1 cellular context compared by ENCODE assay signal in genomic region chr1:1329304-1330210, GRCh38.
TF ChIP-seq lines count a peak whose summit lies in the region.

No MANE protein-coding gene starts in this region.

TF ChIP-seq in HepG2, 621 proteins besides CTCF, POLR2A, EP300 and RAD21 (continued from another document):
- TF ChIP-seq, protein P1, sequence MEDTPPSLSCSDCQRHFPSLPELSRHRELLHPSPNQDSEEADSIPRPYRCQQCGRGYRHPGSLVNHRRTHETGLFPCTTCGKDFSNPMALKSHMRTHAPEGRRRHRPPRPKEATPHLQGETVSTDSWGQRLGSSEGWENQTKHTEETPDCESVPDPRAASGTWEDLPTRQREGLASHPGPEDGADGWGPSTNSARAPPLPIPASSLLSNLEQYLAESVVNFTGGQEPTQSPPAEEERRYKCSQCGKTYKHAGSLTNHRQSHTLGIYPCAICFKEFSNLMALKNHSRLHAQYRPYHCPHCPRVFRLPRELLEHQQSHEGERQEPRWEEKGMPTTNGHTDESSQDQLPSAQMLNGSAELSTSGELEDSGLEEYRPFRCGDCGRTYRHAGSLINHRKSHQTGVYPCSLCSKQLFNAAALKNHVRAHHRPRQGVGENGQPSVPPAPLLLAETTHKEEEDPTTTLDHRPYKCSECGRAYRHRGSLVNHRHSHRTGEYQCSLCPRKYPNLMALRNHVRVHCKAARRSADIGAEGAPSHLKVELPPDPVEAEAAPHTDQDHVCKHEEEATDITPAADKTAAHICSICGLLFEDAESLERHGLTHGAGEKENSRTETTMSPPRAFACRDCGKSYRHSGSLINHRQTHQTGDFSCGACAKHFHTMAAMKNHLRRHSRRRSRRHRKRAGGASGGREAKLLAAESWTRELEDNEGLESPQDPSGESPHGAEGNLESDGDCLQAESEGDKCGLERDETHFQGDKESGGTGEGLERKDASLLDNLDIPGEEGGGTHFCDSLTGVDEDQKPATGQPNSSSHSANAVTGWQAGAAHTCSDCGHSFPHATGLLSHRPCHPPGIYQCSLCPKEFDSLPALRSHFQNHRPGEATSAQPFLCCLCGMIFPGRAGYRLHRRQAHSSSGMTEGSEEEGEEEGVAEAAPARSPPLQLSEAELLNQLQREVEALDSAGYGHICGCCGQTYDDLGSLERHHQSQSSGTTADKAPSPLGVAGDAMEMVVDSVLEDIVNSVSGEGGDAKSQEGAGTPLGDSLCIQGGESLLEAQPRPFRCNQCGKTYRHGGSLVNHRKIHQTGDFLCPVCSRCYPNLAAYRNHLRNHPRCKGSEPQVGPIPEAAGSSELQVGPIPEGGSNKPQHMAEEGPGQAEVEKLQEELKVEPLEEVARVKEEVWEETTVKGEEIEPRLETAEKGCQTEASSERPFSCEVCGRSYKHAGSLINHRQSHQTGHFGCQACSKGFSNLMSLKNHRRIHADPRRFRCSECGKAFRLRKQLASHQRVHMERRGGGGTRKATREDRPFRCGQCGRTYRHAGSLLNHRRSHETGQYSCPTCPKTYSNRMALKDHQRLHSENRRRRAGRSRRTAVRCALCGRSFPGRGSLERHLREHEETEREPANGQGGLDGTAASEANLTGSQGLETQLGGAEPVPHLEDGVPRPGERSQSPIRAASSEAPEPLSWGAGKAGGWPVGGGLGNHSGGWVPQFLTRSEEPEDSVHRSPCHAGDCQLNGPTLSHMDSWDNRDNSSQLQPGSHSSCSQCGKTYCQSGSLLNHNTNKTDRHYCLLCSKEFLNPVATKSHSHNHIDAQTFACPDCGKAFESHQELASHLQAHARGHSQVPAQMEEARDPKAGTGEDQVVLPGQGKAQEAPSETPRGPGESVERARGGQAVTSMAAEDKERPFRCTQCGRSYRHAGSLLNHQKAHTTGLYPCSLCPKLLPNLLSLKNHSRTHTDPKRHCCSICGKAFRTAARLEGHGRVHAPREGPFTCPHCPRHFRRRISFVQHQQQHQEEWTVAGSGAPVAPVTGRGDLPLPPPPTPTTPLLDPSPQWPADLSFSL (CRISPR knock-in tag; IDR thresholded peaks at IDR 0.05), result no peak
- TF ChIP-seq ZNF512 (CRISPR knock-in tag; IDR thresholded peaks at IDR 0.05) (0 out of 2 replicates have a peak, but pooled peaks have one; percentile 39), KMT2A (CRISPR knock-in tag; IDR thresholded peaks at IDR 0.05) (no peak), TBP (CRISPR knock-in tag; IDR thresholded peaks at IDR 0.05) (no peak), ZC3H4 (CRISPR knock-in tag; IDR thresholded peaks at IDR 0.05; ENCODE audit: borderline replicate concordance) (0 out of 2 replicates have a peak, but pooled peaks have one; percentile 22), IKZF1 (IDR thresholded peaks at IDR 0.05) (no peak), GATAD1 (CRISPR knock-in tag; IDR thresholded peaks at IDR 0.05) (0 out of 2 replicates have a peak, but pooled peaks have one; percentile 17), SAP130 (CRISPR knock-in tag; IDR thresholded peaks at IDR 0.05; ENCODE audit: low read depth) (no peak), LBX2 (CRISPR knock-in tag; IDR thresholded peaks at IDR 0.05; ENCODE audit: borderline replicate concordance) (no peak), SATB2 (CRISPR knock-in tag; IDR thresholded peaks at IDR 0.05) (no peak), EEA1 (CRISPR knock-in tag; IDR thresholded peaks at IDR 0.05; ENCODE audit: borderline replicate concordance) (peak; percentile 71; the same call in 1 of the 2 replicates), ONECUT2 (CRISPR knock-in tag; IDR thresholded peaks at IDR 0.05) (no peak), TOE1 (CRISPR knock-in tag; IDR thresholded peaks at IDR 0.05) (no peak), ZSCAN31 (CRISPR knock-in tag; IDR thresholded peaks at IDR 0.05; ENCODE audit: low read depth) (no peak), ZNF761 (CRISPR knock-in tag; conservative IDR thresholded peaks at IDR 0.05) (no peak), ZNF589 (CRISPR knock-in tag; conservative IDR thresholded peaks at IDR 0.05) (peak; percentile 48; the same call in 1 of the 2 replicates), PAXIP1 (CRISPR knock-in tag; conservative IDR thresholded peaks at IDR 0.05) (no peak), ZNF124 (CRISPR knock-in tag; IDR thresholded peaks at IDR 0.05) (no peak), TCF7L2 (IDR thresholded peaks at IDR 0.05; ENCODE audit: low read depth, low read length) (no peak), KDM2A (CRISPR knock-in tag; IDR thresholded peaks at IDR 0.05; ENCODE audit: borderline replicate concordance, low read depth) (peak; percentile 35), ZNF34 (CRISPR knock-in tag; IDR thresholded peaks at IDR 0.05; ENCODE audit: borderline replicate concordance) (no peak), MXI1 (IDR thresholded peaks at IDR 0.05; ENCODE audit: borderline replicate concordance, low read depth, low read length) (no peak), ZKSCAN5 (CRISPR knock-in tag; IDR thresholded peaks at IDR 0.05) (no peak), ZNF451 (CRISPR knock-in tag; IDR thresholded peaks at IDR 0.05) (no peak), TMF1 (CRISPR knock-in tag; IDR thresholded peaks at IDR 0.05; ENCODE audit: low read depth) (no peak), HOXA9 (CRISPR knock-in tag; IDR thresholded peaks at IDR 0.05; ENCODE audit: borderline replicate concordance) (0 out of 2 replicates have a peak, but pooled peaks have one; percentile 15), HOXA7 (CRISPR knock-in tag; IDR thresholded peaks at IDR 0.05) (0 out of 2 replicates have a peak, but pooled peaks have one; percentile 71), SYNCRIP (IDR thresholded peaks at IDR 0.05; ENCODE audit: insufficient read depth, low read depth, low read length) (no peak), JUND (CRISPR knock-in tag; IDR thresholded peaks at IDR 0.05) (no peak), MATR3 (CRISPR knock-in tag; IDR thresholded peaks at IDR 0.05) (0 out of 2 replicates have a peak, but pooled peaks have one; percentile 13), BATF2 (CRISPR knock-in tag; IDR thresholded peaks at IDR 0.05) (0 out of 2 replicates have a peak, but pooled peaks have one; percentile 22), ZNF776 (CRISPR knock-in tag; IDR thresholded peaks at IDR 0.05) (peak; percentile 59; the same call in 1 of the 2 replicates), TAF1 (CRISPR knock-in tag; IDR thresholded peaks at IDR 0.05) (no peak), CENPT (CRISPR knock-in tag; IDR thresholded peaks at IDR 0.05; ENCODE audit: low read depth) (0 out of 2 replicates have a peak, but pooled peaks have one; percentile 23)
- TF ChIP-seq, protein P2, sequence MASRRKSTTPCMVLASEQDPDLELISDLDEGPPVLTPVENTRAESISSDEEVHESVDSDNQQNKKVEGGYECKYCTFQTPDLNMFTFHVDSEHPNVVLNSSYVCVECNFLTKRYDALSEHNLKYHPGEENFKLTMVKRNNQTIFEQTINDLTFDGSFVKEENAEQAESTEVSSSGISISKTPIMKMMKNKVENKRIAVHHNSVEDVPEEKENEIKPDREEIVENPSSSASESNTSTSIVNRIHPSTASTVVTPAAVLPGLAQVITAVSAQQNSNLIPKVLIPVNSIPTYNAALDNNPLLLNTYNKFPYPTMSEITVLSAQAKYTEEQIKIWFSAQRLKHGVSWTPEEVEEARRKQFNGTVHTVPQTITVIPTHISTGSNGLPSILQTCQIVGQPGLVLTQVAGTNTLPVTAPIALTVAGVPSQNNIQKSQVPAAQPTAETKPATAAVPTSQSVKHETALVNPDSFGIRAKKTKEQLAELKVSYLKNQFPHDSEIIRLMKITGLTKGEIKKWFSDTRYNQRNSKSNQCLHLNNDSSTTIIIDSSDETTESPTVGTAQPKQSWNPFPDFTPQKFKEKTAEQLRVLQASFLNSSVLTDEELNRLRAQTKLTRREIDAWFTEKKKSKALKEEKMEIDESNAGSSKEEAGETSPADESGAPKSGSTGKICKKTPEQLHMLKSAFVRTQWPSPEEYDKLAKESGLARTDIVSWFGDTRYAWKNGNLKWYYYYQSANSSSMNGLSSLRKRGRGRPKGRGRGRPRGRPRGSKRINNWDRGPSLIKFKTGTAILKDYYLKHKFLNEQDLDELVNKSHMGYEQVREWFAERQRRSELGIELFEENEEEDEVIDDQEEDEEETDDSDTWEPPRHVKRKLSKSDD (CRISPR knock-in tag; IDR thresholded peaks at IDR 0.05; ENCODE audit: low read depth), result peak; percentile 19; the same call in 1 of the 2 replicates
- TF ChIP-seq, protein P3, sequence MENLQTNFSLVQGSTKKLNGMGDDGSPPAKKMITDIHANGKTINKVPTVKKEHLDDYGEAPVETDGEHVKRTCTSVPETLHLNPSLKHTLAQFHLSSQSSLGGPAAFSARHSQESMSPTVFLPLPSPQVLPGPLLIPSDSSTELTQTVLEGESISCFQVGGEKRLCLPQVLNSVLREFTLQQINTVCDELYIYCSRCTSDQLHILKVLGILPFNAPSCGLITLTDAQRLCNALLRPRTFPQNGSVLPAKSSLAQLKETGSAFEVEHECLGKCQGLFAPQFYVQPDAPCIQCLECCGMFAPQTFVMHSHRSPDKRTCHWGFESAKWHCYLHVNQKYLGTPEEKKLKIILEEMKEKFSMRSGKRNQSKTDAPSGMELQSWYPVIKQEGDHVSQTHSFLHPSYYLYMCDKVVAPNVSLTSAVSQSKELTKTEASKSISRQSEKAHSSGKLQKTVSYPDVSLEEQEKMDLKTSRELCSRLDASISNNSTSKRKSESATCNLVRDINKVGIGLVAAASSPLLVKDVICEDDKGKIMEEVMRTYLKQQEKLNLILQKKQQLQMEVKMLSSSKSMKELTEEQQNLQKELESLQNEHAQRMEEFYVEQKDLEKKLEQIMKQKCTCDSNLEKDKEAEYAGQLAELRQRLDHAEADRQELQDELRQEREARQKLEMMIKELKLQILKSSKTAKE (CRISPR knock-in tag; IDR thresholded peaks at IDR 0.05; ENCODE audit: borderline replicate concordance), result peak; percentile 38; the same call in 1 of the 2 replicates
- TF ChIP-seq, protein P4, sequence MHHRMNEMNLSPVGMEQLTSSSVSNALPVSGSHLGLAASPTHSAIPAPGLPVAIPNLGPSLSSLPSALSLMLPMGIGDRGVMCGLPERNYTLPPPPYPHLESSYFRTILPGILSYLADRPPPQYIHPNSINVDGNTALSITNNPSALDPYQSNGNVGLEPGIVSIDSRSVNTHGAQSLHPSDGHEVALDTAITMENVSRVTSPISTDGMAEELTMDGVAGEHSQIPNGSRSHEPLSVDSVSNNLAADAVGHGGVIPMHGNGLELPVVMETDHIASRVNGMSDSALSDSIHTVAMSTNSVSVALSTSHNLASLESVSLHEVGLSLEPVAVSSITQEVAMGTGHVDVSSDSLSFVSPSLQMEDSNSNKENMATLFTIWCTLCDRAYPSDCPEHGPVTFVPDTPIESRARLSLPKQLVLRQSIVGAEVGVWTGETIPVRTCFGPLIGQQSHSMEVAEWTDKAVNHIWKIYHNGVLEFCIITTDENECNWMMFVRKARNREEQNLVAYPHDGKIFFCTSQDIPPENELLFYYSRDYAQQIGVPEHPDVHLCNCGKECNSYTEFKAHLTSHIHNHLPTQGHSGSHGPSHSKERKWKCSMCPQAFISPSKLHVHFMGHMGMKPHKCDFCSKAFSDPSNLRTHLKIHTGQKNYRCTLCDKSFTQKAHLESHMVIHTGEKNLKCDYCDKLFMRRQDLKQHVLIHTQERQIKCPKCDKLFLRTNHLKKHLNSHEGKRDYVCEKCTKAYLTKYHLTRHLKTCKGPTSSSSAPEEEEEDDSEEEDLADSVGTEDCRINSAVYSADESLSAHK (CRISPR knock-in tag; IDR thresholded peaks at IDR 0.05; ENCODE audit: borderline replicate concordance), result no peak
